Comparison of ENCODE assay signal across 24 cellular contexts in genomic region chr1:44546403-44547053, GRCh38.
DNase-seq lines count a peak whose midpoint lies in the region; ATAC-seq, FAIRE-seq and TF ChIP-seq lines count a peak whose summit lies in the region.
"Had no signal": no experiment of that assay in that cellular context is flagged by ENCODE, and none has a peak within 500 bp of the region (broad histone marks: within the 10 kb centered on the region; RNA-seq: fewer than 3 reads in every experiment).

No MANE protein-coding gene starts in this region.

- H3K4me2 ChIP-seq in Karpas-422 (ENCODE audit: low read depth, low read length, poor library complexity, severe bottlenecking) (no peak overlapping the region), K562 (ENCODE audit: insufficient read depth, low read length) (no peak overlapping the region)

- no peaks in the 10 kb centered on the region for H4K20me1 ChIP-seq in Karpas-422 (ENCODE audit: insufficient read depth, low read depth, low read length)
- H4K20me1 ChIP-seq in K562 (replicated peaks; ENCODE audit: control insufficient read depth, insufficient read depth, low read length), result 0 out of 2 replicates have a peak, but pooled peaks cover 10% of the 10 kb centered on the region

- BruUV-seq in K562 (replicated peaks; lab: Mats Ljungman, UMichigan), result no TSS peak

- H3K9me1 ChIP-seq in K562 (ENCODE audit: control insufficient read depth, insufficient read depth, low read length), result no peaks in the 10 kb centered on the region

- H3K4me1 ChIP-seq in Karpas-422 (ENCODE audit: low read length) (no peaks in the 10 kb centered on the region), K562 (replicated peaks in 1 of 2; ENCODE audit: control insufficient read depth in 2 of 2, insufficient read depth in 2 of 2, low read length in 2 of 2) (peaks cover 0 to 6% of the 10 kb centered on the region in 2 experiments; a peak in 1 of 5 replicates)

- FAIRE-seq in K562 (lab: Jason Lieb, UNC), result no peak

- H3K36me3 ChIP-seq in Karpas-422 (ENCODE audit: insufficient read depth, low read length), result no peaks in the 10 kb centered on the region
- no peaks in the 10 kb centered on the region for H3K36me3 ChIP-seq in K562 (ENCODE audit: control insufficient read depth, insufficient read depth, low read length)
- H3K36me3 ChIP-seq in WERI-Rb-1, result no peaks in the 10 kb centered on the region
- H3K36me3 ChIP-seq: thoracic aorta had no signal

- no peaks in the 10 kb centered on the region for H3K9me3 ChIP-seq in Karpas-422 (ENCODE audit: low read length)
- H3K9me3 ChIP-seq in K562 (replicated peaks; ENCODE audit: control insufficient read depth, insufficient read depth, low read depth, low read length), result no peaks in the 10 kb centered on the region
- no peaks in the 10 kb centered on the region for H3K9me3 ChIP-seq in WERI-Rb-1 (ENCODE audit: severe bottlenecking)
- H3K9me3 ChIP-seq: thoracic aorta had no signal

- peaks cover 41% of the 10 kb centered on the region for H3K27me3 Mint-ChIP-seq in chondrocyte (ENCODE audit: low read depth)

- no peak for TF ChIP-seq EP300 in K562 (IDR thresholded peaks at IDR 0.05; ENCODE audit: low read length)

- H3K9me2 ChIP-seq in Karpas-422 (replicated peaks; ENCODE audit: insufficient read depth, low read length), result no peaks in the 10 kb centered on the region

- intact Hi-C loops in K562 (cut with micrococcal nuclease), result loop anchor here (5.0 kb wide), 1 partner anchor 51 kb away; no protein-coding TSS in a partner anchor

- WGBS in K562 (ENCODE audit: insufficient coverage, low coverage, missing lambda C conversion rate), result 3% methylated on average over 10 of the region's 10 CpGs

- H3K27me3 ChIP-seq in Karpas-422 (ENCODE audit: low read length) (no peaks in the 10 kb centered on the region), K562 (ENCODE audit: control insufficient read depth in 2 of 2, insufficient read depth in 2 of 2, low read length in 2 of 2) (peaks cover 54 to 79% of the 10 kb centered on the region in 2 experiments), WERI-Rb-1 (ENCODE audit: insufficient read depth, low read depth, severe bottlenecking) (no peaks in the 10 kb centered on the region)

- no peaks in the 10 kb centered on the region for H3K9me3 Mint-ChIP-seq in chondrocyte (ENCODE audit: low read depth)
- H3K9me3 Mint-ChIP-seq: activated naive CD4-positive, alpha-beta T cell treated with anti-CD3 and anti-CD28 coated beads, Interleukin-2, amount 10 ng/mL, durations not matched to agents 7 days and 5 days; activated T-cell treated with anti-CD3 and anti-CD28 coated beads, Interleukin-2, amount 50 U/mL, for 4 hours; stimulated activated naive B cell treated with anti-CD40 and anti-IgM and Interleukin-4, amounts not matched to agents 10 μg/mL and 1 μg/mL and 100 μg/mL, for 72 hours had no signal

- no peak overlapping the region for H3K27ac Mint-ChIP-seq in chondrocyte (ENCODE audit: unreplicated experiment)
- H3K27ac Mint-ChIP-seq: activated naive CD4-positive, alpha-beta T cell treated with anti-CD3 and anti-CD28 coated beads, Interleukin-2, amount 10 ng/mL, durations not matched to agents 7 days and 5 days; stimulated activated naive B cell treated with anti-CD40 and anti-IgM and Interleukin-4, amounts not matched to agents 10 μg/mL and 1 μg/mL and 100 μg/mL, for 72 hours had no signal

- no peak for TF ChIP-seq POLR2A in K562 (conservative IDR thresholded peaks at IDR 0.05)

- in situ Hi-C loops in K562 (cut with MboI), result no loop called here

- peak; percentile 18 to 75; a peak in 3 of 4 replicates for TF ChIP-seq RAD21 in K562 (CRISPR knock-in tag; conservative IDR thresholded peaks at IDR 0.05 in 1 of 2, IDR thresholded peaks at IDR 0.05 in 1 of 2)

- no peaks in the 10 kb centered on the region for H3K4me1 Mint-ChIP-seq in chondrocyte (ENCODE audit: low read depth)
- H3K4me1 Mint-ChIP-seq: activated naive CD4-positive, alpha-beta T cell treated with anti-CD3 and anti-CD28 coated beads, Interleukin-2, amount 10 ng/mL, durations not matched to agents 7 days and 5 days had no signal

- H3K79me2 ChIP-seq in Karpas-422 (ENCODE audit: low read length) (no peaks in the 10 kb centered on the region), K562 (ENCODE audit: control insufficient read depth, insufficient read depth, low read length) (no peaks in the 10 kb centered on the region)

- no peak overlapping the region for H3K4me3 Mint-ChIP-seq in chondrocyte (ENCODE audit: unreplicated experiment)
- H3K4me3 Mint-ChIP-seq: activated naive CD4-positive, alpha-beta T cell treated with anti-CD3 and anti-CD28 coated beads, Interleukin-2, amount 10 ng/mL, durations not matched to agents 7 days and 5 days; activated T-cell treated with anti-CD3 and anti-CD28 coated beads, Interleukin-2, amount 50 U/mL, for 4 hours; stimulated activated naive B cell treated with anti-CD40 and anti-IgM and Interleukin-4, amounts not matched to agents 10 μg/mL and 1 μg/mL and 100 μg/mL, for 72 hours had no signal

- no peak overlapping the region for H3K4me3 ChIP-seq in GM12875 (ENCODE audit: low read depth, low read length)
- H3K4me3 ChIP-seq in Karpas-422 (ENCODE audit: low read length), result no peak overlapping the region
- H3K4me3 ChIP-seq in K562, result no peak overlapping the region
- H3K4me3 ChIP-seq in WERI-Rb-1 (ENCODE audit: low read depth, low read length), result no peak overlapping the region
- H3K4me3 ChIP-seq: thoracic aorta had no signal

- H3K27ac ChIP-seq in Karpas-422 (ENCODE audit: low read length), result no peak overlapping the region
- no peak overlapping the region for H3K27ac ChIP-seq in K562 (ENCODE audit: extremely low read depth, low read depth, low read length)
- no peak overlapping the region for H3K27ac ChIP-seq in WERI-Rb-1
- H3K27ac ChIP-seq: HL-60, thoracic aorta had no signal

- H3K36me3 Mint-ChIP-seq in chondrocyte (ENCODE audit: low read depth), result peaks cover 2% of the 10 kb centered on the region
- H3K36me3 Mint-ChIP-seq: activated naive CD4-positive, alpha-beta T cell treated with anti-CD3 and anti-CD28 coated beads, Interleukin-2, amount 10 ng/mL, durations not matched to agents 7 days and 5 days; stimulated activated naive B cell treated with anti-CD40 and anti-IgM and Interleukin-4, amounts not matched to agents 10 μg/mL and 1 μg/mL and 100 μg/mL, for 72 hours had no signal

- CTCF ChIA-PET in K562 (lab: Yijun Ruan, JAX; ENCODE audit: low intra/inter-chr PET ratio), result interaction anchor here (1.4 kb wide), 1 partner anchor 169 kb away, joined by 5 read pairs; no protein-coding TSS in a partner anchor

- H2AFZ ChIP-seq in Karpas-422 (ENCODE audit: low read length), result no peak overlapping the region
- no peak overlapping the region for H2AFZ ChIP-seq in K562 (ENCODE audit: low read depth, low read length)

- peak; percentile 64 for DNase-seq in Karpas-422
- DNase-seq in K562 (ENCODE audit: extremely low read depth in 1 of 4, low spot score in 3 of 4), result peak; percentile 39 to 61 (median 44)
- DNase-seq in left kidney (ENCODE audit: low read depth, low spot score), result peak; percentile 57
- no peak for DNase-seq in chondrocyte (ENCODE audit: low spot score)
- DNase-seq in WERI-Rb-1, result no peak
- no peak for DNase-seq in NCI-H2196 (lab: John Stamatoyannopoulos, UW; ENCODE audit: unreplicated experiment)
- DNase-seq: activated CD8-positive, alpha-beta memory T cell treated with anti-CD3 and anti-CD28 coated beads for 24 hours; activated naive CD4-positive, alpha-beta T cell treated with anti-CD3 and anti-CD28 coated beads, Interleukin-2, amount 10 ng/mL, durations not matched to agents 7 days and 5 days; activated T-cell treated with anti-CD3 and anti-CD28 coated beads, Interleukin-2, amount 50 U/mL, for 4 hours; amygdala; foreskin melanocyte; kidney glomerular epithelial cell; mesenchymal stem cell; NCI-H1417 treated with DMSO at 0.1 percent for 48 hours; NCI-H2171 treated with DMSO at 0.1 percent for 48 hours; NCI-H526; nucleus accumbens; SHP77; stimulated activated CD4-positive, alpha-beta T cell treated with anti-CD3 and anti-CD28 coated beads, Interleukin-2, amount 100 ng/mL, for 48 hours; stimulated activated naive B cell treated with anti-CD40 and anti-IgM and Interleukin-4, amounts not matched to agents 10 μg/mL and 1 μg/mL and 100 μg/mL, for 72 hours had no signal

- POLR2A ChIA-PET in K562 (lab: Yijun Ruan, JAX), result interaction anchor here (0.6 to 2.1 kb wide), 5 partner anchors 8 to 213 kb away, joined by 3 to 7 read pairs (median 4); no protein-coding TSS in a partner anchor

- ATAC-seq in K562, result peak; percentile 83
- no peak for ATAC-seq in HG02610 (IDR thresholded peaks at IDR 0.05; ENCODE audit: unreplicated experiment)
- ATAC-seq: activated T-cell treated with anti-CD3 and anti-CD28 coated beads, Interleukin-2, amount 50 U/mL, for 4 hours; stimulated activated naive B cell treated with anti-CD40 and anti-IgM and Interleukin-4, amounts not matched to agents 10 μg/mL and 1 μg/mL and 100 μg/mL, for 72 hours had no signal

- H3K9ac ChIP-seq in Karpas-422 (ENCODE audit: low read length), result no peak overlapping the region
- H3K9ac ChIP-seq in K562 (ENCODE audit: insufficient read depth in 1 of 2, low read depth in 2 of 2, low read length in 2 of 2), result no peak overlapping the region

- TF ChIP-seq CTCF in GM12875 (IDR thresholded peaks at IDR 0.05; ENCODE audit: borderline replicate concordance, insufficient read depth, low read depth, low read length), result peak; percentile 42; the same call in 1 of the 2 replicates
- peak; percentile 66 to 75 (median 68) for TF ChIP-seq CTCF in K562 (IDR thresholded peaks at IDR 0.05 in 2 of 3, conservative IDR thresholded peaks at IDR 0.05 in 1 of 3; ENCODE audit: insufficient read depth in 2 of 3, low read depth in 1 of 3, low read length in 3 of 3)
- no peak for TF ChIP-seq CTCF in chondrocyte (IDR thresholded peaks at IDR 0.05)
- TF ChIP-seq CTCF in WERI-Rb-1 (IDR thresholded peaks at IDR 0.05; ENCODE audit: low read depth, low read length), result no peak

TF ChIP-seq in K562, 482 proteins besides CTCF, POLR2A, EP300 and RAD21 (continues in another document):
- TF ChIP-seq SMC3 (conservative IDR thresholded peaks at IDR 0.05; ENCODE audit: insufficient read depth, low read depth, low read length), result peak; percentile 67
- TF ChIP-seq CTCFL (IDR thresholded peaks at IDR 0.05; ENCODE audit: borderline replicate concordance, insufficient read depth, low read depth, low read length, poor library complexity, severe bottlenecking), result peak; percentile 26

Comparison
In these comparisons a context has a peak if more than half of its experiments do, and no peak if none do; other contexts are left out.
1. CTCF ChIP-seq: peak in GM12875 (single experiment) and K562 (3 of 3); none in chondrocyte (single experiment) and WERI-Rb-1 (single experiment).
2. DNase-seq: peak in Karpas-422 (single experiment), K562 (4 of 4) and left kidney (single experiment); none in chondrocyte (single experiment), WERI-Rb-1 (single experiment) and NCI-H2196 (single experiment).